In genomic region chr2:9782197-9782719, GRCh38 we compare ENCODE assay signal across 9 cellular contexts.
DNase-seq lines count a peak whose midpoint lies in the region; TF ChIP-seq lines count a peak whose summit lies in the region.
"Had no signal": no experiment of that assay in that cellular context is flagged by ENCODE, and none has a peak within 500 bp of the region (broad histone marks: within the 10 kb centered on the region; RNA-seq: fewer than 3 reads in every experiment).

No MANE protein-coding gene starts in this region.

- in situ Hi-C loops in GM13976 (cut with MboI; ENCODE audit: low sequenced_read_pairs, unreplicated experiment), result no loop called here

- no peak overlapping the region for H3K4me3 Mint-ChIP-seq in endothelial cell (ENCODE audit: unreplicated experiment)

- no peaks in the 10 kb centered on the region for H3K9me3 Mint-ChIP-seq in endothelial cell (ENCODE audit: unreplicated experiment)

- TF ChIP-seq CTCF in endothelial cell (IDR thresholded peaks at IDR 0.05; ENCODE audit: unreplicated experiment), result no peak
- no peak for TF ChIP-seq CTCF in GM13976 (IDR thresholded peaks at IDR 0.05; ENCODE audit: borderline replicate concordance, control extremely low read depth, extremely low read depth, insufficient read depth, missing control alignments)
- no peak for TF ChIP-seq CTCF in dorsolateral prefrontal cortex (IDR thresholded peaks at IDR 0.05 in 54 of 56, conservative IDR thresholded peaks at IDR 0.05 in 2 of 56; ENCODE audit: low read depth in 1 of 56, partially characterized antibody in 56 of 56)

- peak overlapping the region; percentile 6 for H3K27ac Mint-ChIP-seq in endothelial cell (ENCODE audit: unreplicated experiment)

- DNase-seq in NCI-H1417 (lab: John Stamatoyannopoulos, UW) (peak; percentile 56 to 87 (median 72)), endothelial cell (ENCODE audit: low spot score) (no peak), AG08396 (ENCODE audit: low spot score) (no peak), GM13976 (ENCODE audit: low spot score) (no peak), dorsolateral prefrontal cortex (no peak), SK-N-DZ (ENCODE audit: low spot score) (no peak)
- DNase-seq in activated CD4-positive, alpha-beta T cell treated with anti-CD3 and anti-CD28 coated beads, Interleukin-2, amount 50 U/mL, for 24 hours (ENCODE audit: low read depth in 1 of 2, low spot score in 1 of 2), result peak; percentile 34 to 63
- peak; percentile 47 to 74 (median 53) for DNase-seq in stimulated activated CD4-positive, alpha-beta T cell treated with anti-CD3 and anti-CD28 coated beads, TNF-alpha, amount 100 ng/mL, for 48 hours (ENCODE audit: low read depth in 3 of 3)

- H3K27me3 Mint-ChIP-seq in endothelial cell (ENCODE audit: unreplicated experiment), result peaks cover 10% of the 10 kb centered on the region

- no peak overlapping the region for H3K4me3 ChIP-seq in dorsolateral prefrontal cortex
- H3K4me3 ChIP-seq: ascending aorta had no signal

- peaks cover 3% of the 10 kb centered on the region for H3K36me3 Mint-ChIP-seq in endothelial cell (ENCODE audit: low read depth, unreplicated experiment)

- H3K27ac ChIP-seq in dorsolateral prefrontal cortex, result no peak overlapping the region
- H3K27ac ChIP-seq: ascending aorta had no signal

- intact Hi-C loops in dorsolateral prefrontal cortex (cut with DNase I), result no loop called here

- peaks cover 17% of the 10 kb centered on the region for H3K4me1 Mint-ChIP-seq in endothelial cell (ENCODE audit: unreplicated experiment)

- H3K27me3 ChIP-seq in dorsolateral prefrontal cortex, result no peaks in the 10 kb centered on the region
- H3K27me3 ChIP-seq: ascending aorta had no signal

Comparison
In these comparisons a context has a peak if more than half of its experiments do, and no peak if none do; other contexts are left out.
1. DNase-seq: peak in NCI-H1417 (3 of 3), activated CD4-positive, alpha-beta T cell treated with anti-CD3 and anti-CD28 coated beads, Interleukin-2, amount 50 U/mL, for 24 hours (2 of 2) and stimulated activated CD4-positive, alpha-beta T cell treated with anti-CD3 and anti-CD28 coated beads, TNF-alpha, amount 100 ng/mL, for 48 hours (3 of 3); none in endothelial cell (single experiment), AG08396 (single experiment), GM13976 (single experiment), dorsolateral prefrontal cortex (0 of 10) and SK-N-DZ (single experiment).